ENCODE assay signal across 8 cellular contexts in genomic region chr20:17938889-17939619, GRCh38. TPM values are rescaled to one million over a fixed set of nuclear protein-coding genes. Genes with fewer than 3 reads are reported as not detected.
DNase-seq lines count a peak whose midpoint lies in the region; ATAC-seq and TF ChIP-seq lines count a peak whose summit lies in the region.

No MANE protein-coding gene starts in this region.

- H3K4me3 Mint-ChIP-seq in CD8-positive, alpha-beta T cell: peak overlapping the region; percentile 50
- no peak overlapping the region for H3K4me3 Mint-ChIP-seq in activated CD8-positive, alpha-beta T cell treated with anti-CD3 and anti-CD28 coated beads, Interleukin-2, amount 10 ng/mL, durations not matched to agents 7 days and 5 days
- peak overlapping the region in 1 of 8 donors; percentile 47 for H3K4me3 Mint-ChIP-seq in naive B cell

- peak; percentile 95 for ATAC-seq in CD8-positive, alpha-beta T cell
- ATAC-seq in HG03378 (IDR thresholded peaks at IDR 0.05; ENCODE audit: unreplicated experiment): peak; percentile 66
- ATAC-seq in activated CD8-positive, alpha-beta T cell treated with anti-CD3 and anti-CD28 coated beads, Interleukin-2, amount 10 ng/mL, durations not matched to agents 7 days and 5 days: peak; percentile 82
- ATAC-seq in naive B cell (ENCODE audit: low read depth in 2 of 2): peak; percentile 87 to 91

- H3K27me3 ChIP-seq in CD8-positive, alpha-beta T cell (ENCODE audit: insufficient read depth, low read length): no peaks in the 10 kb centered on the region

- H3K4me3 ChIP-seq in CD8-positive, alpha-beta T cell (ENCODE audit: low read depth, low read length): no peak overlapping the region
- H3K4me3 ChIP-seq in epithelial cell of esophagus (ENCODE audit: low read length): no peak overlapping the region

- intact Hi-C loops in CD8-positive, alpha-beta T cell (cut with DNase I, micrococcal nuclease): loop anchor here (1.0 to 2.0 kb wide), 5 partner anchors 30 to 435 kb away; partner anchors contain the start of genes MGME1 (in 1 of the 2) and SNX5 (in 1 of the 2)

- H3K27me3 Mint-ChIP-seq in CD8-positive, alpha-beta T cell (ENCODE audit: low read depth): no peaks in the 10 kb centered on the region
- H3K27me3 Mint-ChIP-seq in activated CD8-positive, alpha-beta T cell treated with anti-CD3 and anti-CD28 coated beads, Interleukin-2, amount 10 ng/mL, durations not matched to agents 7 days and 5 days (ENCODE audit: low read depth): no peaks in the 10 kb centered on the region
- no peaks in the 10 kb centered on the region for H3K27me3 Mint-ChIP-seq in naive B cell

- CTCF ChIA-PET in CD8-positive, alpha-beta T cell (lab: Charles Lee): interaction anchor here (0.6 to 3.3 kb wide), 17 partner anchors 8 to 434 kb away, joined by 3 to 18 read pairs (median 6); partner anchors contain the start of genes MGME1, RRBP1 and SNX5
- CTCF ChIA-PET in activated CD8-positive, alpha-beta T cell treated with anti-CD3 and anti-CD28 coated beads, Interleukin-2, amount 10 ng/mL, durations not matched to agents 7 days and 5 days (lab: Charles Lee): interaction anchor here (0.6 to 4.6 kb wide), 23 partner anchors 10 to 434 kb away, joined by 3 to 33 read pairs (median 6); partner anchors contain the start of genes BFSP1, RRBP1 and SNX5

- H3K36me3 ChIP-seq in CD8-positive, alpha-beta T cell (ENCODE audit: insufficient read depth, low read length): peaks cover 7% of the 10 kb centered on the region

- H3K9me3 ChIP-seq in CD8-positive, alpha-beta T cell (ENCODE audit: low read length): no peaks in the 10 kb centered on the region

- DNase-seq in CD8-positive, alpha-beta T cell: peak; percentile 17 to 75 (median 56)
- peak; percentile 74 for DNase-seq in GM19240 (ENCODE audit: insufficient read length, low spot score)
- peak; percentile 38 to 85 for DNase-seq in NCI-H526 (lab: John Stamatoyannopoulos, UW)
- peak; percentile 74 for DNase-seq in activated CD8-positive, alpha-beta T cell treated with anti-CD3 and anti-CD28 coated beads, Interleukin-2, amount 10 ng/mL, durations not matched to agents 7 days and 5 days
- peak; percentile 63 for DNase-seq in epithelial cell of esophagus (ENCODE audit: low read depth)
- peak; percentile 66 for DNase-seq in naive B cell
- peak; percentile 32 for DNase-seq in stimulated activated naive CD4-positive, alpha-beta T cell treated with Interleukin-2 at 50 U/mL for 16 hours (lab: John Stamatoyannopoulos, UW)

- peaks cover 30% of the 10 kb centered on the region for H3K36me3 Mint-ChIP-seq in CD8-positive, alpha-beta T cell
- peaks cover 36% of the 10 kb centered on the region for H3K36me3 Mint-ChIP-seq in activated CD8-positive, alpha-beta T cell treated with anti-CD3 and anti-CD28 coated beads, Interleukin-2, amount 10 ng/mL, durations not matched to agents 7 days and 5 days (ENCODE audit: low read depth)
- H3K36me3 Mint-ChIP-seq in naive B cell: no peaks in the 10 kb centered on the region

- H3K4me1 ChIP-seq in CD8-positive, alpha-beta T cell (ENCODE audit: insufficient read depth, low read length): peaks cover 12% of the 10 kb centered on the region

- H3K9me3 Mint-ChIP-seq in CD8-positive, alpha-beta T cell: no peaks in the 10 kb centered on the region
- no peaks in the 10 kb centered on the region for H3K9me3 Mint-ChIP-seq in activated CD8-positive, alpha-beta T cell treated with anti-CD3 and anti-CD28 coated beads, Interleukin-2, amount 10 ng/mL, durations not matched to agents 7 days and 5 days (ENCODE audit: insufficient read depth)
- no peaks in the 10 kb centered on the region for H3K9me3 Mint-ChIP-seq in naive B cell

- H3K27ac ChIP-seq in CD8-positive, alpha-beta T cell (ENCODE audit: low read depth, low read length): no peak overlapping the region

- H3K4me1 Mint-ChIP-seq in CD8-positive, alpha-beta T cell (ENCODE audit: low read depth): peaks cover 16% of the 10 kb centered on the region
- peaks cover 28% of the 10 kb centered on the region for H3K4me1 Mint-ChIP-seq in activated CD8-positive, alpha-beta T cell treated with anti-CD3 and anti-CD28 coated beads, Interleukin-2, amount 10 ng/mL, durations not matched to agents 7 days and 5 days (ENCODE audit: low read depth)
- H3K4me1 Mint-ChIP-seq in naive B cell: peaks cover 14 to 37% (median 21%) of the 10 kb centered on the region in 3 donors

- H3K27ac Mint-ChIP-seq in CD8-positive, alpha-beta T cell: peak overlapping the region; percentile 71
- H3K27ac Mint-ChIP-seq in activated CD8-positive, alpha-beta T cell treated with anti-CD3 and anti-CD28 coated beads, Interleukin-2, amount 10 ng/mL, durations not matched to agents 7 days and 5 days: peak overlapping the region; percentile 66
- peak overlapping the region in 5 of 6 donors; percentile 34 to 90 (median 75) for H3K27ac Mint-ChIP-seq in naive B cell

- POLR2A ChIA-PET in CD8-positive, alpha-beta T cell (lab: Charles Lee): interaction anchor here (0.8 to 1.9 kb wide), 3 partner anchors 29 to 434 kb away, joined by 3 to 5 read pairs (median 4); partner anchors contain the start of genes RRBP1 and SNX5
- POLR2A ChIA-PET in activated CD8-positive, alpha-beta T cell treated with anti-CD3 and anti-CD28 coated beads, Interleukin-2, amount 10 ng/mL, durations not matched to agents 7 days and 5 days (lab: Charles Lee): interaction anchor here (1.2 to 1.3 kb wide), 2 partner anchors 16 to 30 kb away, joined by 3 to 4 read pairs; partner anchors contain the start of genes MGME1 and SNX5

- TF ChIP-seq CTCF in CD8-positive, alpha-beta T cell (IDR thresholded peaks at IDR 0.05): peak; percentile 87
- TF ChIP-seq CTCF in epithelial cell of esophagus (IDR thresholded peaks at IDR 0.05; ENCODE audit: insufficient read depth, low read depth, low read length, missing control alignments): peak; percentile 84

RNA-seq across cellular contexts. Expression of gene SNX5, which starts 29.5 kb away (rescaled TPM):
- 10 to 100 TPM; 47.3 to 52.0 TPM for total RNA-seq in CD8-positive, alpha-beta T cell
- total RNA-seq in activated CD8-positive, alpha-beta T cell treated with anti-CD3 and anti-CD28 coated beads, Interleukin-2, amount 10 ng/mL, durations not matched to agents 7 days and 5 days: 100 to 1,000 TPM; 168 to 177 TPM
- 100 to 1,000 TPM; 102 to 151 (median 122) TPM for polyA plus RNA-seq in naive B cell (ENCODE audit: low read depth in 6 of 6)

RNA-seq across cellular contexts. Expression of gene MGME1, which starts 29.8 kb away (rescaled TPM):
- 1 to 10 TPM; 4.5 to 4.7 TPM for total RNA-seq in CD8-positive, alpha-beta T cell
- total RNA-seq in activated CD8-positive, alpha-beta T cell treated with anti-CD3 and anti-CD28 coated beads, Interleukin-2, amount 10 ng/mL, durations not matched to agents 7 days and 5 days: 10 to 100 TPM; 39.4 to 46.9 TPM
- 10 to 100 TPM; 16.3 to 99.1 (median 43.2) TPM for polyA plus RNA-seq in naive B cell (ENCODE audit: low read depth in 6 of 6)

Comparison
In these comparisons a context has a peak if more than half of its experiments do, and no peak if none do; other contexts are left out.
1. RNA of gene MGME1, which starts 29.8 kb away (total RNA-seq): 39.4 to 46.9 TPM in activated CD8-positive, alpha-beta T cell treated with anti-CD3 and anti-CD28 coated beads, Interleukin-2, amount 10 ng/mL, durations not matched to agents 7 days and 5 days; 4.5 to 4.7 TPM in CD8-positive, alpha-beta T cell; every median in the first group is over 4 times any median in the second.
2. Peak in every context shown above with its lines, with median percentiles within 50 percentile points of each other: ATAC-seq, DNase-seq and H3K27ac Mint-ChIP-seq.